ENCODE assay signal across 1 cellular context in genomic region chr2:97663962-97664635, GRCh38.
TF ChIP-seq lines count a peak whose summit lies in the region.

TSS of gene ACTR1B (minus strand) at chr2:97664044. CDS start at chr2:97663890, 154 bp downstream.

TF ChIP-seq in HepG2, 621 proteins besides CTCF, POLR2A, EP300 and RAD21 (continued from another document and continues in another):
- TF ChIP-seq ZNF770 (CRISPR knock-in tag; IDR thresholded peaks at IDR 0.05): peak; percentile 49
- peak; percentile 49; the same call in 1 of the 2 replicates for TF ChIP-seq RELA (CRISPR knock-in tag; IDR thresholded peaks at IDR 0.05)
- 0 out of 2 replicates have a peak, but pooled peaks have one; percentile 32 for TF ChIP-seq ZNF160 (CRISPR knock-in tag; IDR thresholded peaks at IDR 0.05)
- no peak; the same call in 1 of the 2 replicates for TF ChIP-seq CSRNP1 (CRISPR knock-in tag; IDR thresholded peaks at IDR 0.05)
- no peak for TF ChIP-seq KAT7 (CRISPR knock-in tag; IDR thresholded peaks at IDR 0.05; ENCODE audit: borderline replicate concordance)
- TF ChIP-seq FOXA1 (IDR thresholded peaks at IDR 0.05): no peak
- TF ChIP-seq FOXA1 (CRISPR knock-in tag; IDR thresholded peaks at IDR 0.05): no peak
- TF ChIP-seq ZNF207 (IDR thresholded peaks at IDR 0.05; ENCODE audit: borderline replicate concordance): no peak
- TF ChIP-seq SMARCC2 (IDR thresholded peaks at IDR 0.05): no peak
- TF ChIP-seq RBM39 (IDR thresholded peaks at IDR 0.05; ENCODE audit: low read depth, low read length, poor library complexity, severe bottlenecking): peak; percentile 66
- TF ChIP-seq YEATS2 (CRISPR knock-in tag; IDR thresholded peaks at IDR 0.05; ENCODE audit: borderline replicate concordance): peak; percentile 70; the same call in 1 of the 2 replicates
- no peak; the same call in 1 of the 2 replicates for TF ChIP-seq ZBTB26 (CRISPR knock-in tag; IDR thresholded peaks at IDR 0.05; ENCODE audit: borderline replicate concordance)
- TF ChIP-seq ZNF224 (CRISPR knock-in tag; IDR thresholded peaks at IDR 0.05): no peak
- TF ChIP-seq SPEN (CRISPR knock-in tag; IDR thresholded peaks at IDR 0.05; ENCODE audit: low read depth): peak; percentile 46
- no peak for TF ChIP-seq ZNF879 (CRISPR knock-in tag; IDR thresholded peaks at IDR 0.05)
- TF ChIP-seq SNAI1 (CRISPR knock-in tag; IDR thresholded peaks at IDR 0.05; ENCODE audit: borderline replicate concordance): no peak
- TF ChIP-seq MIER2 (CRISPR knock-in tag; IDR thresholded peaks at IDR 0.05): no peak
- no peak for TF ChIP-seq RBAK (CRISPR knock-in tag; IDR thresholded peaks at IDR 0.05)
- TF ChIP-seq E2F2 (CRISPR knock-in tag; IDR thresholded peaks at IDR 0.05; ENCODE audit: borderline replicate concordance): peak; percentile 64; the same call in 1 of the 2 replicates
- TF ChIP-seq ZNF530 (CRISPR knock-in tag; IDR thresholded peaks at IDR 0.05; ENCODE audit: low read depth): no peak
- no peak for TF ChIP-seq SOX6 (IDR thresholded peaks at IDR 0.05)
- TF ChIP-seq SOX6 (CRISPR knock-in tag; IDR thresholded peaks at IDR 0.05): peak; percentile 73
- TF ChIP-seq KDM2A (CRISPR knock-in tag; IDR thresholded peaks at IDR 0.05; ENCODE audit: borderline replicate concordance, low read depth): peak; percentile 57; the same call in 1 of the 2 replicates
- TF ChIP-seq TRAFD1 (CRISPR knock-in tag; IDR thresholded peaks at IDR 0.05; ENCODE audit: borderline replicate concordance): no peak
- TF ChIP-seq SNAPC2 (CRISPR knock-in tag; IDR thresholded peaks at IDR 0.05): peak; percentile 4; the same call in 1 of the 2 replicates
- TF ChIP-seq ZSCAN21 (CRISPR knock-in tag; IDR thresholded peaks at IDR 0.05; ENCODE audit: borderline replicate concordance): no peak
- TF ChIP-seq HNRNPH1 (optimal IDR thresholded peaks at IDR 0.05; ENCODE audit: low read depth, low read length): no peak
- TF ChIP-seq BCLAF1 (IDR thresholded peaks at IDR 0.05): no peak
- no peak for TF ChIP-seq ZNF3 (CRISPR knock-in tag; IDR thresholded peaks at IDR 0.05)
- peak; percentile 47; the same call in 1 of the 2 replicates for TF ChIP-seq REPIN1 (CRISPR knock-in tag; IDR thresholded peaks at IDR 0.05; ENCODE audit: borderline replicate concordance, low read depth)
- no peak for TF ChIP-seq CC2D1A (CRISPR knock-in tag; IDR thresholded peaks at IDR 0.05)
- TF ChIP-seq AKAP8 (CRISPR knock-in tag; IDR thresholded peaks at IDR 0.05): no peak
- no peak for TF ChIP-seq RORA (CRISPR knock-in tag; IDR thresholded peaks at IDR 0.05)
- TF ChIP-seq ZNF180 (CRISPR knock-in tag; IDR thresholded peaks at IDR 0.05; ENCODE audit: borderline replicate concordance, low read depth): no peak; the same call in 1 of the 2 replicates
- TF ChIP-seq PBX3 (CRISPR knock-in tag; IDR thresholded peaks at IDR 0.05; ENCODE audit: borderline replicate concordance): peak; percentile 53; the same call in 1 of the 2 replicates
- peak; percentile 76 for TF ChIP-seq ZNF256 (CRISPR knock-in tag; conservative IDR thresholded peaks at IDR 0.05)
- TF ChIP-seq ZNF615 (CRISPR knock-in tag; IDR thresholded peaks at IDR 0.05; ENCODE audit: borderline replicate concordance): no peak
- no peak for TF ChIP-seq ZNF891 (CRISPR knock-in tag; IDR thresholded peaks at IDR 0.05)
- 0 out of 2 replicates have a peak, but pooled peaks have one; percentile 28 for TF ChIP-seq ZNF280D (CRISPR knock-in tag; IDR thresholded peaks at IDR 0.05)
- TF ChIP-seq ZNF225 (CRISPR knock-in tag; IDR thresholded peaks at IDR 0.05): no peak
- no peak for TF ChIP-seq SSRP1 (CRISPR knock-in tag; IDR thresholded peaks at IDR 0.05)
- peak; percentile 77; the same call in 1 of the 2 replicates for TF ChIP-seq RFX1 (IDR thresholded peaks at IDR 0.05)
- no peak for TF ChIP-seq THAP7 (CRISPR knock-in tag; IDR thresholded peaks at IDR 0.05)
- TF ChIP-seq REXO4 (CRISPR knock-in tag; IDR thresholded peaks at IDR 0.05; ENCODE audit: borderline replicate concordance): no peak
- TF ChIP-seq ZNF773 (CRISPR knock-in tag; IDR thresholded peaks at IDR 0.05; ENCODE audit: borderline replicate concordance): 0 out of 2 replicates have a peak, but pooled peaks have one; percentile 80
- peak; percentile 59; the same call in 1 of the 2 replicates for TF ChIP-seq GMEB2 (CRISPR knock-in tag; IDR thresholded peaks at IDR 0.05; ENCODE audit: low read depth)
- TF ChIP-seq ZKSCAN1 (IDR thresholded peaks at IDR 0.05; ENCODE audit: low read length): no peak
- no peak for TF ChIP-seq KDM5A (IDR thresholded peaks at IDR 0.05; ENCODE audit: borderline replicate concordance, low read length)
- 0 out of 2 replicates have a peak, but pooled peaks have one; percentile 20 for TF ChIP-seq TOPORS (CRISPR knock-in tag; IDR thresholded peaks at IDR 0.05)
- TF ChIP-seq MXD4 (CRISPR knock-in tag; IDR thresholded peaks at IDR 0.05): 0 out of 2 replicates have a peak, but pooled peaks have one; percentile 58
